ENCODE assay signal across 35 cellular contexts in genomic region chr19:29749450-29749849, GRCh38.
"Had no signal": no experiment of that assay in that cellular context is flagged by ENCODE, and none has a peak within 500 bp of the region (broad histone marks: within the 10 kb centered on the region; RNA-seq: fewer than 3 reads in every experiment).

No MANE protein-coding gene starts in this region.

- H3K36me3 ChIP-seq: adrenal gland, esophagus squamous epithelium, gastroesophageal sphincter, heart right ventricle had no signal

- H3K4me1 ChIP-seq: body of pancreas, esophagus squamous epithelium, gastroesophageal sphincter, heart right ventricle had no signal

- H3K4me3 ChIP-seq: adrenal gland, body of pancreas, esophagus squamous epithelium, gastroesophageal sphincter, heart right ventricle, hepatocyte had no signal

- H3K27me3 Mint-ChIP-seq: activated naive CD8-positive, alpha-beta T cell treated with anti-CD3 and anti-CD28 coated beads for 36 hours had no signal

- H3K4me3 Mint-ChIP-seq: activated CD4-positive, alpha-beta memory T cell treated with anti-CD3 and anti-CD28 coated beads for 36 hours; activated CD4-positive, alpha-beta T cell treated with anti-CD3 and anti-CD28 coated beads for 36 hours; activated CD4-positive, alpha-beta T cell treated with anti-CD3 and anti-CD28 coated beads, Interleukin-2, amount 10 ng/mL, durations not matched to agents 24 days and 14 days; activated CD8-positive, alpha-beta T cell treated with anti-CD3 and anti-CD28 coated beads, Interleukin-2, amount 10 ng/mL, durations not matched to agents 7 days and 5 days; activated naive CD8-positive, alpha-beta T cell treated with anti-CD3 and anti-CD28 coated beads for 36 hours; activated naive CD8-positive, alpha-beta T cell treated with anti-CD3 and anti-CD28 coated beads, Interleukin-2, amount 50 U/mL, for 24 hours; activated T-cell treated with anti-CD3 and anti-CD28 coated beads, Interleukin-2, amount 50 U/mL, for 4 hours; activated T-helper 1 cell treated with anti-CD3 and anti-CD28 coated beads, Interleukin-12 subunit alpha, Interleukin-12 subunit beta, Interleukin-2, Interleukin-4 antibody, amounts not matched to agents 30 ng/mL and 10 ng/mL and 1 ng/mL, durations not matched to agents 14 hours and 24 hours and 36 hours; T-cell; T-helper 1 cell treated with Interleukin-12 subunit alpha and Interleukin-12 subunit beta and Interleukin-4 antibody, amounts not matched to agents 30 μg/mL and 1 μg/mL, for 36 hours; T-helper 2 cell treated with Interferon-gamma antibody and Interleukin-4, amounts not matched to agents 5 μg/mL and 100 μg/mL, for 36 hours had no signal

- H3K27me3 ChIP-seq: adrenal gland, body of pancreas, hepatocyte had no signal

- FAIRE-seq: colon, endometrium, endothelial cell of umbilical vein had no signal

- ATAC-seq: activated CD4-positive, alpha-beta T cell treated with anti-CD3 and anti-CD28 coated beads for 36 hours; activated CD8-positive, alpha-beta T cell treated with anti-CD3 and anti-CD28 coated beads, Interleukin-2, amount 10 ng/mL, durations not matched to agents 7 days and 5 days; activated naive CD8-positive, alpha-beta T cell treated with anti-CD3 and anti-CD28 coated beads, Interleukin-2, amount 50 U/mL, for 24 hours; activated T-cell treated with anti-CD3 and anti-CD28 coated beads, Interleukin-2, amount 50 U/mL, for 4 hours; body of pancreas; gastroesophageal sphincter; heart right ventricle; T-cell had no signal

- H3K79me2 ChIP-seq: hepatocyte had no signal

- H3K4me1 Mint-ChIP-seq: activated CD4-positive, alpha-beta T cell treated with anti-CD3 and anti-CD28 coated beads for 36 hours; activated CD4-positive, alpha-beta T cell treated with anti-CD3 and anti-CD28 coated beads, Interleukin-2, amount 10 ng/mL, durations not matched to agents 24 days and 14 days; activated naive CD8-positive, alpha-beta T cell treated with anti-CD3 and anti-CD28 coated beads for 36 hours; activated naive CD8-positive, alpha-beta T cell treated with anti-CD3 and anti-CD28 coated beads, Interleukin-2, amount 50 U/mL, for 24 hours; T-cell had no signal

- DNase-seq: activated CD4-positive, alpha-beta memory T cell treated with anti-CD3 and anti-CD28 coated beads for 36 hours; activated CD4-positive, alpha-beta T cell treated with anti-CD3 and anti-CD28 coated beads for 36 hours; activated CD4-positive, alpha-beta T cell treated with anti-CD3 and anti-CD28 coated beads, Interleukin-2, amount 10 ng/mL, durations not matched to agents 24 days and 14 days; activated CD4-positive, CD25-positive, alpha-beta regulatory T cell; activated CD4-positive, CD25-positive, alpha-beta regulatory T cell treated with anti-CD3 and anti-CD28 coated beads, Interleukin-2, amount 50 U/mL, for 72 hours; activated CD8-positive, alpha-beta memory T cell treated with anti-CD3 and anti-CD28 coated beads, Interleukin-2, amount 50 U/mL, for 48 hours; activated CD8-positive, alpha-beta T cell treated with anti-CD3 and anti-CD28 coated beads, Interleukin-2, amount 10 ng/mL, durations not matched to agents 7 days and 5 days; activated gamma-delta T cell; activated naive CD4-positive, alpha-beta T cell treated with anti-CD3 and anti-CD28 coated beads, Interleukin-2, amount 50 U/mL, for 16 hours; activated naive CD4-positive, alpha-beta T cell treated with Interleukin-2 at 50 U/mL for 16 hours; activated naive CD8-positive, alpha-beta T cell treated with anti-CD3 and anti-CD28 coated beads for 36 hours; activated naive CD8-positive, alpha-beta T cell treated with anti-CD3 and anti-CD28 coated beads, Interleukin-2, amount 50 U/mL, for 24 hours; activated T-cell treated with anti-CD3 and anti-CD28 coated beads for 4 hours; activated T-cell treated with anti-CD3 and anti-CD28 coated beads, Interleukin-2, amount 50 U/mL, for 4 hours; adrenal gland; aorta; body of pancreas; caudate nucleus; cortex of kidney; dermis blood vessel endothelial cell; effector CD8-positive, alpha-beta T cell; esophagus squamous epithelium; foreskin melanocyte; heart right ventricle; T-cell; T1000 had no signal

- H3K4me2 ChIP-seq: hepatocyte had no signal

- H3K9me3 Mint-ChIP-seq: activated CD4-positive, alpha-beta memory T cell treated with anti-CD3 and anti-CD28 coated beads for 36 hours; activated CD4-positive, alpha-beta T cell treated with anti-CD3 and anti-CD28 coated beads, Interleukin-2, amount 10 ng/mL, durations not matched to agents 24 days and 14 days; activated naive CD8-positive, alpha-beta T cell treated with anti-CD3 and anti-CD28 coated beads for 36 hours; activated naive CD8-positive, alpha-beta T cell treated with anti-CD3 and anti-CD28 coated beads, Interleukin-2, amount 50 U/mL, for 24 hours; activated T-cell treated with anti-CD3 and anti-CD28 coated beads, Interleukin-2, amount 50 U/mL, for 4 hours; activated T-helper 1 cell treated with anti-CD3 and anti-CD28 coated beads, Interleukin-12 subunit alpha, Interleukin-12 subunit beta, Interleukin-2, Interleukin-4 antibody, amounts not matched to agents 30 ng/mL and 10 ng/mL and 1 ng/mL, durations not matched to agents 14 hours and 24 hours and 36 hours; T-cell; T-helper 1 cell treated with Interleukin-12 subunit alpha and Interleukin-12 subunit beta and Interleukin-4 antibody, amounts not matched to agents 30 μg/mL and 1 μg/mL, for 36 hours; T-helper 2 cell treated with Interferon-gamma antibody and Interleukin-4, amounts not matched to agents 5 μg/mL and 100 μg/mL, for 36 hours had no signal

- H3K36me3 Mint-ChIP-seq: activated CD4-positive, alpha-beta memory T cell treated with anti-CD3 and anti-CD28 coated beads for 36 hours; activated naive CD8-positive, alpha-beta T cell treated with anti-CD3 and anti-CD28 coated beads for 36 hours; T-cell had no signal

- H3K9me3 ChIP-seq: adrenal gland, body of pancreas, esophagus squamous epithelium, gastroesophageal sphincter, heart right ventricle had no signal

- H3K27ac Mint-ChIP-seq: activated CD4-positive, alpha-beta memory T cell treated with anti-CD3 and anti-CD28 coated beads for 36 hours; activated CD4-positive, alpha-beta T cell treated with anti-CD3 and anti-CD28 coated beads for 36 hours; activated CD4-positive, alpha-beta T cell treated with anti-CD3 and anti-CD28 coated beads, Interleukin-2, amount 10 ng/mL, durations not matched to agents 24 days and 14 days; activated CD8-positive, alpha-beta T cell treated with anti-CD3 and anti-CD28 coated beads, Interleukin-2, amount 10 ng/mL, durations not matched to agents 7 days and 5 days; activated naive CD8-positive, alpha-beta T cell treated with anti-CD3 and anti-CD28 coated beads for 36 hours; activated naive CD8-positive, alpha-beta T cell treated with anti-CD3 and anti-CD28 coated beads, Interleukin-2, amount 50 U/mL, for 24 hours; activated T-helper 1 cell treated with anti-CD3 and anti-CD28 coated beads, Interleukin-12 subunit alpha, Interleukin-12 subunit beta, Interleukin-2, Interleukin-4 antibody, amounts not matched to agents 30 ng/mL and 10 ng/mL and 1 ng/mL, durations not matched to agents 14 hours and 24 hours and 36 hours; T-cell; T-helper 1 cell treated with Interleukin-12 subunit alpha and Interleukin-12 subunit beta and Interleukin-4 antibody, amounts not matched to agents 30 μg/mL and 1 μg/mL, for 36 hours; T-helper 2 cell treated with Interferon-gamma antibody and Interleukin-4, amounts not matched to agents 5 μg/mL and 100 μg/mL, for 36 hours had no signal

- H3K27ac ChIP-seq: adrenal gland, body of pancreas, epithelial cell of prostate, esophagus squamous epithelium, gastroesophageal sphincter, heart right ventricle, hepatocyte had no signal

- H2AFZ ChIP-seq: hepatocyte had no signal
